Comparison of ENCODE assay signal across 17 cellular contexts in genomic region chr4:183118141-183118540, GRCh38. TPM values are rescaled to one million over a fixed set of nuclear protein-coding genes. Genes with fewer than 3 reads are reported as not detected.
DNase-seq lines count a peak whose midpoint lies in the region; ATAC-seq and TF ChIP-seq lines count a peak whose summit lies in the region.
"Had no signal": no experiment of that assay in that cellular context is flagged by ENCODE, and none has a peak within 500 bp of the region (broad histone marks: within the 10 kb centered on the region; RNA-seq: fewer than 3 reads in every experiment).

No MANE protein-coding gene starts in this region.

- peak overlapping the region; percentile 24; the same call in 1 of the 2 replicates for H4K91ac ChIP-seq in IMR-90 (ENCODE audit: insufficient read depth, low read depth, low read length)

- peaks cover 9% of the 10 kb centered on the region for H3K9me1 ChIP-seq in IMR-90 (ENCODE audit: insufficient read depth, low read length)

- H3K27me3 Mint-ChIP-seq in chondrocyte (ENCODE audit: low read depth) (no peaks in the 10 kb centered on the region), nephron progenitor cell (ENCODE audit: low read depth, poor library complexity) (no peaks in the 10 kb centered on the region), immature natural killer cell (ENCODE audit: low read depth in 3 of 3) (peaks cover 0 to 4% (median 0%) of the 10 kb centered on the region in 3 donors)
- H3K27me3 Mint-ChIP-seq in activated naive CD4-positive, alpha-beta T cell treated with anti-CD3 and anti-CD28 coated beads, Interleukin-2, amount 10 ng/mL, durations not matched to agents 7 days and 5 days, result peaks cover 4% of the 10 kb centered on the region

- ATAC-seq in IMR-90 (ENCODE audit: low read depth) (no peak), GM21576 (IDR thresholded peaks at IDR 0.05; ENCODE audit: unreplicated experiment) (no peak)
- ATAC-seq: CD8-positive, alpha-beta T cell; T-helper 17 cell had no signal

- no peak overlapping the region for H4K5ac ChIP-seq in IMR-90 (ENCODE audit: low read depth, low read length)

- H3K9me3 ChIP-seq in A673 (ENCODE audit: low read depth, low read length, poor library complexity, severe bottlenecking) (no peaks in the 10 kb centered on the region), IMR-90 (ENCODE audit: control insufficient read depth, insufficient read depth, low read length) (no peaks in the 10 kb centered on the region)
- H3K9me3 ChIP-seq: tibial artery had no signal

- no peak overlapping the region for H2AK9ac ChIP-seq in IMR-90 (replicated peaks; ENCODE audit: low read depth, low read length, poor library complexity)

- H3K27ac ChIP-seq in A673 (ENCODE audit: low read depth, low read length, poor library complexity, severe bottlenecking) (peak overlapping the region; percentile 44), IMR-90 (ENCODE audit: insufficient read depth, low read length) (no peak overlapping the region)
- H3K27ac ChIP-seq: tibial artery had no signal

- POLR2A ChIA-PET in A673 (lab: Charles Lee; ENCODE audit: low non-redundant PET), result no interaction called here
- POLR2A ChIA-PET in IMR-90 (lab: Charles Lee; ENCODE audit: unreplicated experiment), result no interaction called here

- H3K9ac ChIP-seq in IMR-90 (ENCODE audit: low read depth, low read length), result no peak overlapping the region

- TF ChIP-seq POLR2A in IMR-90 (IDR thresholded peaks at IDR 0.05; ENCODE audit: low read depth, low read length), result no peak

- no peak for TF ChIP-seq RAD21 in IMR-90 (IDR thresholded peaks at IDR 0.05; ENCODE audit: low read length)

- no peak overlapping the region for H3K4me3 ChIP-seq in A673 (ENCODE audit: low read depth, low read length, poor library complexity, severe bottlenecking)
- no peak overlapping the region for H3K4me3 ChIP-seq in IMR-90 (ENCODE audit: insufficient read depth, low read depth, low read length)
- H3K4me3 ChIP-seq: skin epidermis, tibial artery had no signal

- H3K4me3 Mint-ChIP-seq in chondrocyte (ENCODE audit: unreplicated experiment), result peak overlapping the region; percentile 14
- no peak overlapping the region for H3K4me3 Mint-ChIP-seq in nephron progenitor cell
- no peak overlapping the region for H3K4me3 Mint-ChIP-seq in immature natural killer cell
- H3K4me3 Mint-ChIP-seq in activated naive CD4-positive, alpha-beta T cell treated with anti-CD3 and anti-CD28 coated beads, Interleukin-2, amount 10 ng/mL, durations not matched to agents 7 days and 5 days, result no peak overlapping the region
- H3K4me3 Mint-ChIP-seq: CD8-positive, alpha-beta T cell; T-helper 17 cell had no signal

- no peak overlapping the region for H2AK5ac ChIP-seq in IMR-90 (ENCODE audit: low read depth, low read length)

- dilution Hi-C loops in IMR-90 (cut with HindIII; ENCODE audit: low sequenced_read_pairs, unreplicated experiment), result no loop called here

- 0 out of 2 replicates have a peak overlapping the region, but pooled peaks have one; percentile 30 for H3K14ac ChIP-seq in IMR-90 (replicated peaks; ENCODE audit: low read depth, low read length)

- H3K36me3 ChIP-seq in A673 (ENCODE audit: insufficient read depth, low read length, poor library complexity, severe bottlenecking) (no peaks in the 10 kb centered on the region), IMR-90 (ENCODE audit: control insufficient read depth, insufficient read depth, low read length) (no peaks in the 10 kb centered on the region)
- H3K36me3 ChIP-seq: tibial artery had no signal

- peaks cover 26% of the 10 kb centered on the region for H3K4me1 ChIP-seq in A673 (ENCODE audit: insufficient read depth, low read length, poor library complexity, severe bottlenecking)
- H3K4me1 ChIP-seq in IMR-90 (ENCODE audit: control insufficient read depth, insufficient read depth, low read length), result peaks cover 9% of the 10 kb centered on the region

- peaks cover 45% of the 10 kb centered on the region for H4K20me1 ChIP-seq in IMR-90 (ENCODE audit: insufficient read depth, low read length)

- peak overlapping the region; percentile 42; the same call in 1 of the 2 replicates for H3K18ac ChIP-seq in IMR-90 (ENCODE audit: low read depth, low read length)

- H3K27me3 ChIP-seq in A673 (replicated peaks; ENCODE audit: insufficient read depth, low read depth, low read length, poor library complexity), result no peaks in the 10 kb centered on the region
- H3K27me3 ChIP-seq in IMR-90 (ENCODE audit: control insufficient read depth, insufficient read depth, low read length), result no peaks in the 10 kb centered on the region
- H3K27me3 ChIP-seq: tibial artery had no signal

- H3K23ac ChIP-seq in IMR-90 (ENCODE audit: low read depth, low read length), result no peak overlapping the region

- H3K4me1 Mint-ChIP-seq in chondrocyte (ENCODE audit: low read depth) (peaks cover 44% of the 10 kb centered on the region), nephron progenitor cell (peaks cover 27% of the 10 kb centered on the region), immature natural killer cell (no peaks in the 10 kb centered on the region)
- no peaks in the 10 kb centered on the region for H3K4me1 Mint-ChIP-seq in activated naive CD4-positive, alpha-beta T cell treated with anti-CD3 and anti-CD28 coated beads, Interleukin-2, amount 10 ng/mL, durations not matched to agents 7 days and 5 days

- H3K79me1 ChIP-seq in IMR-90 (ENCODE audit: low read depth in 1 of 2, low read length in 2 of 2), result peaks cover 34 to 68% of the 10 kb centered on the region in 2 experiments

- H2BK120ac ChIP-seq in IMR-90 (ENCODE audit: low read depth, low read length), result peak overlapping the region; percentile 46

- H3K9me3 Mint-ChIP-seq in chondrocyte (ENCODE audit: low read depth) (no peaks in the 10 kb centered on the region), nephron progenitor cell (peaks cover 3% of the 10 kb centered on the region), immature natural killer cell (no peaks in the 10 kb centered on the region)
- no peaks in the 10 kb centered on the region for H3K9me3 Mint-ChIP-seq in activated naive CD4-positive, alpha-beta T cell treated with anti-CD3 and anti-CD28 coated beads, Interleukin-2, amount 10 ng/mL, durations not matched to agents 7 days and 5 days
- H3K9me3 Mint-ChIP-seq: CD8-positive, alpha-beta T cell had no signal

- H3K27ac Mint-ChIP-seq in chondrocyte (ENCODE audit: unreplicated experiment) (peak overlapping the region; percentile 82), nephron progenitor cell (peak overlapping the region; percentile 93), immature natural killer cell (no peak overlapping the region)
- H3K27ac Mint-ChIP-seq in activated naive CD4-positive, alpha-beta T cell treated with anti-CD3 and anti-CD28 coated beads, Interleukin-2, amount 10 ng/mL, durations not matched to agents 7 days and 5 days, result no peak overlapping the region
- H3K27ac Mint-ChIP-seq: CD8-positive, alpha-beta T cell; T-helper 17 cell had no signal

- CTCF ChIA-PET in A673 (lab: Charles Lee) (no interaction called here), IMR-90 (lab: Yijun Ruan, JAX) (no interaction called here)
- CTCF ChIA-PET in activated naive CD4-positive, alpha-beta T cell treated with anti-CD3 and anti-CD28 coated beads, Interleukin-2, amount 10 ng/mL, durations not matched to agents 7 days and 5 days (lab: Charles Lee), result no interaction called here

- peak overlapping the region; percentile 89 for H2BK5ac ChIP-seq in IMR-90 (ENCODE audit: low read depth, low read length, poor library complexity, severe bottlenecking)

- DNase-seq in A673 (ENCODE audit: low spot score), result no peak
- no peak for DNase-seq in IMR-90
- no peak for DNase-seq in chondrocyte (ENCODE audit: low spot score)
- DNase-seq in nephron progenitor cell, result no peak
- DNase-seq in immature natural killer cell, result no peak
- DNase-seq in NCI-H2081 treated with DMSO at 0.1 percent for 48 hours (lab: John Stamatoyannopoulos, UW), result no peak
- DNase-seq in activated naive CD4-positive, alpha-beta T cell treated with anti-CD3 and anti-CD28 coated beads, Interleukin-2, amount 10 ng/mL, durations not matched to agents 7 days and 5 days, result no peak
- DNase-seq: activated CD8-positive, alpha-beta memory T cell treated with anti-CD3 and anti-CD28 coated beads, Interleukin-2, amount 50 U/mL, for 4 hours; activated naive CD4-positive, alpha-beta T cell; CD8-positive, alpha-beta T cell; NCI-H1048; NCI-H774; RPMI8226; T-helper 17 cell; tibial artery had no signal

- BruUV-seq in A673 (replicated peaks; lab: Mats Ljungman, UMichigan) (no TSS peak), IMR-90 (replicated peaks; lab: Mats Ljungman, UMichigan) (no TSS peak)

- H3K4me2 ChIP-seq in IMR-90 (ENCODE audit: low read depth, low read length), result peak overlapping the region; percentile 16; the same call in 1 of the 2 replicates

- no peak for TF ChIP-seq CTCF in A673 (conservative IDR thresholded peaks at IDR 0.05; ENCODE audit: low read depth, low read length)
- TF ChIP-seq CTCF in IMR-90 (conservative IDR thresholded peaks at IDR 0.05; ENCODE audit: low read depth, low read length), result no peak
- no peak for TF ChIP-seq CTCF in chondrocyte (IDR thresholded peaks at IDR 0.05)
- no peak for TF ChIP-seq CTCF in nephron progenitor cell (IDR thresholded peaks at IDR 0.05)

- H4K8ac ChIP-seq in IMR-90 (ENCODE audit: low read depth in 2 of 2, low read length in 2 of 2), result peak overlapping the region in 1 of 2 experiments; percentile 8; a peak in 1 of 4 replicates

- H2AFZ ChIP-seq in IMR-90 (replicated peaks; ENCODE audit: low read length, poor library complexity), result no peak overlapping the region

- no CpG with 5 or more reads among the region's 2 CpGs for WGBS in IMR-90 (ENCODE audit: extremely low coverage in 2 of 2, insufficient read length in 1 of 2), 2 experiments

- peak overlapping the region; percentile 20; the same call in 1 of the 2 replicates for H3K4ac ChIP-seq in IMR-90 (ENCODE audit: low read depth, low read length)

- peak overlapping the region; percentile 28; the same call in 1 of the 2 replicates for H2BK20ac ChIP-seq in IMR-90 (ENCODE audit: low read depth, low read length)

- H2BK15ac ChIP-seq in IMR-90 (ENCODE audit: low read depth, low read length), result no peak overlapping the region

- in situ Hi-C loops in IMR-90 (cut with MboI; ENCODE audit: low sequenced_read_pairs), result no loop called here

- H3K36me3 Mint-ChIP-seq in chondrocyte (ENCODE audit: low read depth) (no peaks in the 10 kb centered on the region), nephron progenitor cell (ENCODE audit: low read depth) (peaks cover 31% of the 10 kb centered on the region), immature natural killer cell (no peaks in the 10 kb centered on the region)
- no peaks in the 10 kb centered on the region for H3K36me3 Mint-ChIP-seq in activated naive CD4-positive, alpha-beta T cell treated with anti-CD3 and anti-CD28 coated beads, Interleukin-2, amount 10 ng/mL, durations not matched to agents 7 days and 5 days
- H3K36me3 Mint-ChIP-seq: CD8-positive, alpha-beta T cell had no signal

- intact Hi-C loops in A673 (cut with micrococcal nuclease; ENCODE audit: unreplicated experiment) (no loop called here), IMR-90 (cut with micrococcal nuclease) (loop anchor here (2.0 kb wide), 1 partner anchor 47 kb away; no protein-coding TSS in a partner anchor)

- 0 out of 2 replicates have a peak overlapping the region, but pooled peaks have one; percentile 46 for H3K56ac ChIP-seq in IMR-90 (ENCODE audit: extremely low read depth, insufficient read depth, low read length)

RNA-seq across cellular contexts. Expression of gene WWC2, which starts 19.1 kb away (rescaled TPM):
- total RNA-seq in A673 (2021), result 82.8 and 86.5 TPM in 2 replicates
- total RNA-seq in IMR-90 (2012; rRNA removed), result 27.4 and 28.1 TPM in 2 replicates
- polyA plus RNA-seq in IMR-90 (2012; rRNA removed), result 25.0 and 26.6 TPM in 2 replicates
- 8.8 and 32.0 TPM in 2 replicates for polyA plus RNA-seq in IMR-90 (2012; cell fraction: cytosol; rRNA removed)
- polyA plus RNA-seq in IMR-90 (2012; cell fraction: nucleus; rRNA removed; ENCODE audit: low replicate concordance), result 15.1 and 50.3 TPM in 2 replicates
- total RNA-seq in chondrocyte, result 41.5 to 54.5 TPM (median 48.0 TPM) in 3 replicates
- 1 to 10 TPM in 1 of 3 donors, under 1 TPM in 2; 0.13 to 3.7 (median 0.78) TPM for polyA plus RNA-seq in immature natural killer cell

Comparison
In these comparisons a context has a peak if more than half of its experiments do, and no peak if none do; other contexts are left out.
1. H3K27ac Mint-ChIP-seq: peak in chondrocyte (single experiment) and nephron progenitor cell (single experiment); none in immature natural killer cell (0 of 6) and activated naive CD4-positive, alpha-beta T cell treated with anti-CD3 and anti-CD28 coated beads, Interleukin-2, amount 10 ng/mL, durations not matched to agents 7 days and 5 days (single experiment).